ENCODE assay signal across 11 cellular contexts in the genomic region with DNA sequence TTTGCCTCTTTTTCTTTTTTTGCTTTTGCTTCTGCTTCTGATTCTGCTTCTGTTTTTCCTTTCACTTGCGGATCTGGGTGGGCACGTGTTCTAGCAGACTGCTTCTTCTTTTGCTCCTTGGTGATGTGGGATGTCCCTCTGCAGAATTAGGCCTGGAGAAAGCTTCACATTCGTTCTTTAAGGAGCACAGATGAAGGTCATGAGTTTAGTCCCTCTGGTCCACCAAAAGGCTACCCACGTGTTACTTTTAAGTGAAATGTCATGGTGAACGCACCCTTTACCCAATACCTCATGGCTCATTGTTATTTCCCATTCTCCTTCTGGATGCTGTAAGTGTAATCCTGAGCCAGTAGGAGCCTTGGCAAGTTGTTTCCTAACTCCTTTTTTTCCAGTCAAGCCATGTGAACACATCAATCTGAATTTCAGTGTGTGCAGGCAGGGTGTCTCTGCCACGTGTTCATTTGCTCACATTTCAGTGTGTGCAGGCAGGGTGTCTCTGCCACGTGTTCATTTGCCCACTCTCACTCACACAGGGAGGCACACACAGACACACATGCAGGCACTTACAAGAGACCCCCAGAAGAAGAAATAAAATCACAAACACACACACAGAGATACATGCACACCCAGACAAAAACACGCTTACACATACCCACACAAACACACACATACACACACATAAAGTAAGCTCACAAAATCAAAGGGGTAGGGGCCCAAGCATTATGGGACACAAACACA. TPM values are rescaled to one million over a fixed set of nuclear protein-coding genes. Genes with fewer than 3 reads are reported as not detected.
A peak's percentile ranks its signal among the peaks of the same experiment; 100 is the strongest.
DNase-seq lines count a peak whose midpoint lies in the region; ATAC-seq and TF ChIP-seq lines count a peak whose summit lies in the region.
"Had no signal": no experiment of that assay in that cellular context is flagged by ENCODE, and none has a peak within 500 bp of the region (broad histone marks: within the 10 kb centered on the region; RNA-seq: fewer than 3 reads in every experiment).

No MANE protein-coding gene starts in this region.

- H3K9me3 Mint-ChIP-seq in activated T-cell treated with anti-CD3 and anti-CD28 coated beads, Interleukin-2, amount 50 U/mL, for 4 hours = no peaks in the 10 kb centered on the region

- H3K4me1 Mint-ChIP-seq in activated T-cell treated with anti-CD3 and anti-CD28 coated beads, Interleukin-2, amount 50 U/mL, for 4 hours (ENCODE audit: low read depth) = peaks cover 50% of the 10 kb centered on the region

- TF ChIP-seq CTCF in VCaP (conservative IDR thresholded peaks at IDR 0.05) (no peak), fibroblast of mammary gland (conservative IDR thresholded peaks at IDR 0.05; ENCODE audit: control insufficient read depth, insufficient read depth, low read depth, low read length) (no peak)

- H3K36me3 Mint-ChIP-seq in activated T-cell treated with anti-CD3 and anti-CD28 coated beads, Interleukin-2, amount 50 U/mL, for 4 hours (ENCODE audit: insufficient read depth) = no peaks in the 10 kb centered on the region

- peak overlapping the region; percentile 64 for H3K27ac ChIP-seq in VCaP
- H3K27ac ChIP-seq in temporal lobe (ENCODE audit: low read depth, low read length) = peak overlapping the region; percentile 97

- H3K27me3 Mint-ChIP-seq in activated T-cell treated with anti-CD3 and anti-CD28 coated beads, Interleukin-2, amount 50 U/mL, for 4 hours (ENCODE audit: low read depth) = no peaks in the 10 kb centered on the region

- peak overlapping the region; percentile 52 for H3K4me3 Mint-ChIP-seq in activated T-cell treated with anti-CD3 and anti-CD28 coated beads, Interleukin-2, amount 50 U/mL, for 4 hours

- DNase-seq in activated T-cell treated with anti-CD3 and anti-CD28 coated beads, Interleukin-2, amount 50 U/mL, for 4 hours = no peak
- no peak for DNase-seq in activated T-cell treated with anti-CD3 and anti-CD28 coated beads, Interleukin-2, amount 50 U/mL, for 1 hour
- DNase-seq in fibroblast of mammary gland (ENCODE audit: low read depth) = peak; percentile 45
- DNase-seq in NCI-H2196 treated with DMSO at 0.1 percent for 48 hours (lab: John Stamatoyannopoulos, UW; ENCODE audit: unreplicated experiment) = no peak
- no peak for DNase-seq in NCI-H1092 (lab: John Stamatoyannopoulos, UW)
- DNase-seq in NCI-H774 (lab: John Stamatoyannopoulos, UW) = no peak
- DNase-seq: hippocampal formation, NCI-H446 treated with DMSO at 0.1 percent for 48 hours had no signal

- ATAC-seq in activated T-cell treated with anti-CD3 and anti-CD28 coated beads, Interleukin-2, amount 50 U/mL, for 4 hours = no peak
- ATAC-seq: body of pancreas had no signal

- no peak overlapping the region for H3K4me3 ChIP-seq in fibroblast of mammary gland (ENCODE audit: control insufficient read depth, low read depth, low read length)
- H3K4me3 ChIP-seq: body of pancreas had no signal

RNA-seq across cellular contexts. Expression of a gene that starts 36.9 kb away (rescaled TPM):
- total RNA-seq in activated T-cell treated with anti-CD3 and anti-CD28 coated beads, Interleukin-2, amount 50 U/mL, for 4 hours = 10 to 100 TPM; 23.8 to 29.5 (median 26.7) TPM
- total RNA-seq in temporal lobe = 6.1 TPM
